ENCODE assay signal across 15 cellular contexts in the genomic region with DNA sequence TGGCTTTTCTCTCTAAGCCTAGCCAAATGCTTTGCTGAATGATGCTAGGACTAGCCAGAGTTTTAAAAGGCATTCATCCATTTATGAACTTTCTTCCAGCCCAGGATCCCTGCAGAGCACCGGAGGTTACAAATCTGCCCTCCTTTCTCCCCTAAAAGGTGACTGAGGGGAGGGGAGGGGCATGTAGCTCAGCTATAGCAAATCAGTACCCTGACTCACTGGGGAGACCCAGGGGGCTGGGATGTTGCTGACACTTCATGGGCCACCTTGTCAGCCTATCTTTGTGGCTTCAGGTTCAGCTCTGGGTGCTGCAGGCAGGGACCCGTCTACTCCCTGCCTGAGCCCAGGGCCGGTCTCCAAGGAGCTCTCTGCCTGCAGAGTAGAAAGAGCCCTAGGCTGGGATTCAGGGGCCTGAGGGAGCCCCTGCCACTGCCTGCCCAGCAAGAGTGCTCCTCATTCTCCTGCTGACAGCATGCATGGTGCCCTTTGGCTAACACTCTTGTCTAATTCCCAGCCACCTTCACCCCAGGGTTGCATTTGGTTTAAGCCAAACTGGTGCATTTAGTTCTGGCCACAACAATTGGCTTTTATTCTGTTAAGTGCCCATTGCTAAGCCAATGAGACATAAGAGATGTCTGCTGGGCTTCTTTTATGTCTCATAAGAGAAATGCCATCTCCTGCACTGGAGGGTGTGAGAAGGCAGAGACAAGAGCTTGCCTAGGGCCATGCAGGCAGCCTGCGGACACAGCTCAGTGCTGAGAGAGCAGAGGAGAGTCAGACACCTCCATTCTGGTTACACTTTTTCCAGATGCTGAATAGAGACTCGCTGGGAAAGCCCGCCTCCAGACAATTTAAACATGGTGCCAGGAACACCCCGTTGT. TPM values are rescaled to one million over a fixed set of nuclear protein-coding genes. Genes with fewer than 3 reads are reported as not detected.
A peak's percentile ranks its signal among the peaks of the same experiment; 100 is the strongest.
DNase-seq lines count a peak whose midpoint lies in the region; ATAC-seq lines count a peak whose summit lies in the region.
"Had no signal": no experiment of that assay in that cellular context is flagged by ENCODE, and none has a peak within 500 bp of the region (broad histone marks: within the 10 kb centered on the region; RNA-seq: fewer than 3 reads in every experiment).

No MANE protein-coding gene starts in this region.

- peaks cover 33% of the 10 kb centered on the region for H3K4me1 Mint-ChIP-seq in activated T-cell treated with anti-CD3 and anti-CD28 coated beads, Interleukin-2, amount 50 U/mL, for 72 hours (ENCODE audit: low read depth)
- H3K4me1 Mint-ChIP-seq in stimulated activated naive B cell treated with anti-CD40 and anti-IgM and Interleukin-4, amounts not matched to agents 10 μg/mL and 1 μg/mL and 100 μg/mL, for 72 hours: peaks cover 17 to 31% of the 10 kb centered on the region in 2 donors

- H3K4me3 ChIP-seq in SJSA1 (no peak overlapping the region), esophagus (ENCODE audit: low read depth in 1 of 2, low read length in 2 of 2) (no peak overlapping the region)
- H3K4me3 ChIP-seq: stomach had no signal

- H3K36me3 Mint-ChIP-seq in activated T-cell treated with anti-CD3 and anti-CD28 coated beads, Interleukin-2, amount 50 U/mL, for 72 hours (ENCODE audit: insufficient read depth in 2 of 2): peaks cover 5 to 11% of the 10 kb centered on the region in 2 donors
- H3K36me3 Mint-ChIP-seq in stimulated activated naive B cell treated with anti-CD40 and anti-IgM and Interleukin-4, amounts not matched to agents 10 μg/mL and 1 μg/mL and 100 μg/mL, for 72 hours: peaks cover 24 to 40% of the 10 kb centered on the region in 2 donors

- H3K36me3 ChIP-seq in SJSA1: peaks cover 3% of the 10 kb centered on the region; the same call in 1 of the 2 replicates
- peaks cover 0 to 3% of the 10 kb centered on the region in 2 donors for H3K36me3 ChIP-seq in esophagus (ENCODE audit: control insufficient read depth in 2 of 2, insufficient read depth in 2 of 2, low read length in 1 of 2)

- H3K27ac ChIP-seq in SJSA1 (peak overlapping the region; percentile 65; the same call in 1 of the 2 replicates), esophagus (ENCODE audit: low read depth in 2 of 2, low read length in 1 of 2) (peak overlapping the region; percentile 17 to 70)
- H3K27ac ChIP-seq: KMS-11, stomach had no signal

- WGBS in esophagus, 2 donors: 56 to 78% methylated on average over 7 of the region's 7 CpGs

- H3K4me3 Mint-ChIP-seq in activated T-cell treated with anti-CD3 and anti-CD28 coated beads, Interleukin-2, amount 50 U/mL, for 72 hours: no peak overlapping the region
- H3K4me3 Mint-ChIP-seq in stimulated activated naive B cell treated with anti-CD40 and anti-IgM and Interleukin-4, amounts not matched to agents 10 μg/mL and 1 μg/mL and 100 μg/mL, for 72 hours: no peak overlapping the region
- H3K4me3 Mint-ChIP-seq: memory B cell had no signal

- peak overlapping the region; percentile 84 for H3K27ac Mint-ChIP-seq in activated T-cell treated with anti-CD3 and anti-CD28 coated beads, Interleukin-2, amount 50 U/mL, for 72 hours
- peak overlapping the region; percentile 59 for H3K27ac Mint-ChIP-seq in stimulated activated naive B cell treated with anti-CD40 and anti-IgM and Interleukin-4, amounts not matched to agents 10 μg/mL and 1 μg/mL and 100 μg/mL, for 72 hours
- H3K27ac Mint-ChIP-seq: memory B cell had no signal

- H3K27me3 Mint-ChIP-seq in activated T-cell treated with anti-CD3 and anti-CD28 coated beads, Interleukin-2, amount 50 U/mL, for 72 hours (ENCODE audit: low read depth): no peaks in the 10 kb centered on the region
- no peaks in the 10 kb centered on the region for H3K27me3 Mint-ChIP-seq in stimulated activated naive B cell treated with anti-CD40 and anti-IgM and Interleukin-4, amounts not matched to agents 10 μg/mL and 1 μg/mL and 100 μg/mL, for 72 hours
- H3K27me3 Mint-ChIP-seq: memory B cell had no signal

- H3K9me3 Mint-ChIP-seq in activated T-cell treated with anti-CD3 and anti-CD28 coated beads, Interleukin-2, amount 50 U/mL, for 72 hours: peaks cover 1 to 2% of the 10 kb centered on the region in 2 donors
- H3K9me3 Mint-ChIP-seq in stimulated activated naive B cell treated with anti-CD40 and anti-IgM and Interleukin-4, amounts not matched to agents 10 μg/mL and 1 μg/mL and 100 μg/mL, for 72 hours: no peaks in the 10 kb centered on the region

- no peaks in the 10 kb centered on the region for H3K9me3 ChIP-seq in SJSA1 (replicated peaks)
- H3K9me3 ChIP-seq in esophagus (ENCODE audit: control insufficient read depth in 2 of 2, insufficient read depth in 1 of 2, low read depth in 1 of 2, low read length in 1 of 2): no peaks in the 10 kb centered on the region
- H3K9me3 ChIP-seq: stomach had no signal

- H3K4me1 ChIP-seq in SJSA1 (replicated peaks): peaks cover 26% of the 10 kb centered on the region
- H3K4me1 ChIP-seq in esophagus (ENCODE audit: control insufficient read depth in 2 of 2, insufficient read depth in 2 of 2, low read length in 1 of 2): peaks cover 7 to 10% of the 10 kb centered on the region in 2 donors

- peak; percentile 11 to 31 for ATAC-seq in activated T-cell treated with anti-CD3 and anti-CD28 coated beads, Interleukin-2, amount 50 U/mL, for 72 hours (replicated peaks in 1 of 2)
- no peak for ATAC-seq in stimulated activated naive B cell treated with anti-CD40 and anti-IgM and Interleukin-4, amounts not matched to agents 10 μg/mL and 1 μg/mL and 100 μg/mL, for 72 hours (replicated peaks)

- H3K27me3 ChIP-seq in SJSA1 (replicated peaks) (no peaks in the 10 kb centered on the region), esophagus (ENCODE audit: control insufficient read depth in 1 of 2, insufficient read depth in 2 of 2, low read length in 2 of 2) (no peaks in the 10 kb centered on the region)
- H3K27me3 ChIP-seq: stomach had no signal

- no peak for DNase-seq in activated T-cell treated with anti-CD3 and anti-CD28 coated beads, Interleukin-2, amount 50 U/mL, for 72 hours
- DNase-seq in activated T-cell treated with anti-CD3 and anti-CD28 coated beads, Interleukin-2, amount 50 U/mL, for 48 hours: no peak
- DNase-seq in SJSA1 (ENCODE audit: low read depth in 1 of 2, low spot score in 2 of 2) (no peak), NCI-H2081 treated with DMSO at 0.1 percent for 48 hours (lab: John Stamatoyannopoulos, UW) (no peak)
- no peak for DNase-seq in stimulated activated naive B cell treated with anti-CD40 and anti-IgM and Interleukin-4, amounts not matched to agents 10 μg/mL and 1 μg/mL and 100 μg/mL, for 72 hours
- DNase-seq in activated CD8-positive, alpha-beta memory T cell treated with anti-CD3 and anti-CD28 coated beads, Interleukin-2, amount 50 U/mL, for 48 hours: no peak
- DNase-seq in stimulated activated CD4-positive, alpha-beta T cell treated with anti-CD3 and anti-CD28 coated beads, Interleukin-2, amount 100 ng/mL, for 48 hours: no peak
- DNase-seq: NCI-H1694, NCI-H82, Right ventricle myocardium superior, stomach had no signal

RNA-seq across cellular contexts. Expression of a gene that starts 11.9 kb away (rescaled TPM):
- 10 to 100 TPM; 88.4 to 98.6 TPM for total RNA-seq in activated T-cell treated with anti-CD3 and anti-CD28 coated beads, Interleukin-2, amount 50 U/mL, for 72 hours
- total RNA-seq in SJSA1 (2014; rRNA removed; shearing (Covaris generic)): 118 and 207 TPM in 2 replicates
- polyA plus RNA-seq in esophagus: 10 to 100 TPM in 1 of 2 donors, 1 to 10 TPM in 1; 8.1 to 10.2 TPM

RNA-seq across cellular contexts. Expression of a gene that starts 41.3 kb away (rescaled TPM):
- not detected for total RNA-seq in activated T-cell treated with anti-CD3 and anti-CD28 coated beads, Interleukin-2, amount 50 U/mL, for 72 hours
- total RNA-seq in SJSA1 (2014; rRNA removed; shearing (Covaris generic)): not detected in 2 replicates
- polyA plus RNA-seq in esophagus: under 1 TPM; 0.10 to 0.22 TPM
- total RNA-seq: omental fat pad, Right ventricle myocardium superior, stomach had no signal
- polyA plus RNA-seq: stomach had no signal

Comparison
In these comparisons a context has a peak if more than half of its experiments do, and no peak if none do; other contexts are left out.
1. ATAC-seq: peak in activated T-cell treated with anti-CD3 and anti-CD28 coated beads, Interleukin-2, amount 50 U/mL, for 72 hours (2 of 2); none in stimulated activated naive B cell treated with anti-CD40 and anti-IgM and Interleukin-4, amounts not matched to agents 10 μg/mL and 1 μg/mL and 100 μg/mL, for 72 hours (0 of 2).